ENCODE assay signal across 8 cellular contexts in genomic region chr19:55279773-55280643, GRCh38. TPM values are rescaled to one million over a fixed set of nuclear protein-coding genes. Genes with fewer than 3 reads are reported as not detected.
DNase-seq lines count a peak whose midpoint lies in the region; ATAC-seq, FAIRE-seq and TF ChIP-seq lines count a peak whose summit lies in the region.

HSPBP1 (minus strand) TSS chr19:55280110; CDS start chr19:55279608, 502 bp downstream.

- peak within 1 kb of the TSS; percentile 74 for H3K9ac ChIP-seq in BLaER1
- peak within 1 kb of the TSS; percentile 77 for H3K9ac ChIP-seq in HepG2 (ENCODE audit: insufficient read depth, low read depth, low read length)

- peak; percentile 72 to 86 for TF ChIP-seq POLR2A in HepG2 (IDR thresholded peaks at IDR 0.05; ENCODE audit: insufficient read depth in 1 of 2, low read depth in 2 of 2, low read length in 2 of 2)

- H3K4me2 ChIP-seq in BLaER1 (peak within 1 kb of the TSS; percentile 97), HepG2 (ENCODE audit: low read depth, low read length) (peak within 1 kb of the TSS; percentile 93)

- H3K36me3 ChIP-seq in BLaER1: peaks cover 19% of the 10 kb centered on the region
- peaks cover 5 to 22% of the 10 kb centered on the region in 2 experiments; a peak in 3 of 5 replicates for H3K36me3 ChIP-seq in HepG2 (replicated peaks in 1 of 2; ENCODE audit: control insufficient read depth in 1 of 2, insufficient read depth in 2 of 2, low read length in 2 of 2)

- peak; percentile 70 for ATAC-seq in GM19351 (IDR thresholded peaks at IDR 0.05; ENCODE audit: unreplicated experiment)
- ATAC-seq in HG03558 (IDR thresholded peaks at IDR 0.05; ENCODE audit: extremely low read depth, unreplicated experiment): peak; percentile 54
- ATAC-seq in HepG2: peak; percentile 90

- intact Hi-C loops in HepG2 (cut with micrococcal nuclease; ENCODE audit: unreplicated experiment): no loop called here

- H3K4me3 ChIP-seq in BLaER1: peak within 1 kb of the TSS; percentile 69
- peak within 1 kb of the TSS; percentile 86 to 97 (median 93) for H3K4me3 ChIP-seq in HepG2 (replicated peaks in 1 of 3; ENCODE audit: insufficient read depth in 1 of 3, low read depth in 2 of 3, low read length in 3 of 3)

- no TSS peak for BruUV-seq in HepG2 (replicated peaks; lab: Mats Ljungman, UMichigan)

- CTCF ChIA-PET in HepG2 (lab: Yijun Ruan, JAX; ENCODE audit: low intra/inter-chr PET ratio, low total read pairs): no interaction called here

- TF ChIP-seq CTCF in HepG2 (CRISPR knock-in tag; IDR thresholded peaks at IDR 0.05): no peak

- in situ Hi-C loops in HepG2 (cut with HindIII; ENCODE audit: extremely low pct_ligation_motif_present, low pct_unique_long_range_greater_than_20kb): no loop called here

- H4K20me1 ChIP-seq in BLaER1 (no peaks in the 10 kb centered on the region), HepG2 (ENCODE audit: insufficient read depth, low read length) (no peaks in the 10 kb centered on the region)

- no peaks in the 10 kb centered on the region for H3K9me3 ChIP-seq in BLaER1
- H3K9me3 ChIP-seq in HepG2 (ENCODE audit: low read length): no peaks in the 10 kb centered on the region

- peak within 1 kb of the TSS; percentile 83 for H3K27ac ChIP-seq in BLaER1
- H3K27ac ChIP-seq in HepG2 (ENCODE audit: extremely low read length, insufficient read depth, low read length): peak within 1 kb of the TSS; percentile 68

- H3K4me1 ChIP-seq in BLaER1 (peaks cover 67% of the 10 kb centered on the region), HepG2 (ENCODE audit: insufficient read depth, low read length) (peaks cover 24% of the 10 kb centered on the region)

- H3K27me3 ChIP-seq in BLaER1: no peaks in the 10 kb centered on the region
- peaks cover 0 to 9% of the 10 kb centered on the region in 2 experiments; a peak in 3 of 5 replicates for H3K27me3 ChIP-seq in HepG2 (ENCODE audit: control insufficient read depth in 1 of 2, insufficient read depth in 2 of 2, low read length in 2 of 2)

- no peak within 1 kb of the TSS for H2AFZ ChIP-seq in HepG2 (ENCODE audit: low read length)

- under 1% methylated on average over 29 of the region's 52 CpGs for WGBS in HepG2 (ENCODE audit: low lambda C conversion rate)

- DNase-seq in NCI-H774 (lab: John Stamatoyannopoulos, UW) (peak; percentile 95), dermis microvascular lymphatic vessel endothelial cell (ENCODE audit: low read depth in 2 of 2) (peak; percentile 85 to 88), HepG2 (ENCODE audit: low spot score) (peak; percentile 92)
- peak; percentile 89 to 91 for DNase-seq in activated CD4-positive, alpha-beta T cell treated with anti-CD3 and anti-CD28 coated beads, Interleukin-2, amount 50 U/mL, for 4 hours
- DNase-seq in stimulated activated CD4-positive, alpha-beta T cell treated with anti-CD3 and anti-CD28 coated beads, Interleukin-4, amount 100 ng/mL, for 1 hour: peak; percentile 93

- POLR2A ChIA-PET in HepG2 (lab: Yijun Ruan, JAX): interaction anchor here (0.8 to 5.1 kb wide), 17 partner anchors 17 to 374 kb away, joined by 3 to 58 read pairs (median 5); partner anchors contain the start of genes FIZ1, ISOC2, KMT5C and PPP6R1

- peak; percentile 84 for FAIRE-seq in HepG2 (lab: Jason Lieb, UNC)

- no peak for TF ChIP-seq EP300 in HepG2 (IDR thresholded peaks at IDR 0.05; ENCODE audit: low read depth in 2 of 2, low read length in 2 of 2)
- TF ChIP-seq EP300 in HepG2 (CRISPR knock-in tag; IDR thresholded peaks at IDR 0.05; ENCODE audit: borderline replicate concordance): no peak

- TF ChIP-seq RAD21 in HepG2 (CRISPR knock-in tag; IDR thresholded peaks at IDR 0.05): peak; percentile 10; the same call in 1 of the 2 replicates

- H3K79me2 ChIP-seq in HepG2 (ENCODE audit: insufficient read depth, low read length): peaks cover 6% of the 10 kb centered on the region

TF ChIP-seq in HepG2, 621 proteins besides CTCF, POLR2A, EP300 and RAD21 (continues in another document):
- TF ChIP-seq ZSCAN31 (CRISPR knock-in tag; IDR thresholded peaks at IDR 0.05; ENCODE audit: low read depth) (0 out of 2 replicates have a peak, but pooled peaks have one; percentile 65), TFAP4 (IDR thresholded peaks at IDR 0.05; ENCODE audit: borderline replicate concordance, low read depth) (peak; percentile 81; the same call in 1 of the 2 replicates), ZFP1 (CRISPR knock-in tag; IDR thresholded peaks at IDR 0.05) (0 out of 2 replicates have a peak, but pooled peaks have one; percentile 43), ZNF136 (CRISPR knock-in tag; IDR thresholded peaks at IDR 0.05; ENCODE audit: low read depth) (no peak), ZBTB10 (CRISPR knock-in tag; IDR thresholded peaks at IDR 0.05; ENCODE audit: borderline replicate concordance) (no peak), SP5 (CRISPR knock-in tag; IDR thresholded peaks at IDR 0.05; ENCODE audit: borderline replicate concordance, low read depth) (peak; percentile 76), HDAC1 (CRISPR knock-in tag; IDR thresholded peaks at IDR 0.05) (peak; percentile 92), MXD3 (CRISPR knock-in tag; IDR thresholded peaks at IDR 0.05) (peak; percentile 95), MED1 (CRISPR knock-in tag; IDR thresholded peaks at IDR 0.05) (peak; percentile 40), ARID3A (IDR thresholded peaks at IDR 0.05; ENCODE audit: low read depth, low read length) (no peak)

RNA-seq across cellular contexts. Expression of gene HSPBP1, which starts in this region (rescaled TPM):
- total RNA-seq in dermis microvascular lymphatic vessel endothelial cell (19.9 and 26.8 TPM in 2 replicates), HepG2 (2016; rRNA removed; fragmentation: Illumina TruSeq; extraction: Trizol) (33.7 and 35.9 TPM in 2 replicates)
- 3.9 TPM in 2 replicates for total RNA-seq in HepG2 (2016; cell fraction: cytosol; rRNA removed; fragmentation: Illumina TruSeq; extraction: Trizol; ENCODE audit: low read depth)
- total RNA-seq in HepG2 (2016; cell fraction: insoluble cytoplasmic fraction; rRNA removed; fragmentation: Illumina TruSeq; extraction: Trizol): 32.9 and 34.5 TPM in 2 replicates
- total RNA-seq in HepG2 (2016; cell fraction: membrane; rRNA removed; fragmentation: Illumina TruSeq; extraction: Trizol): 8.1 and 8.5 TPM in 2 replicates
- 14.3 and 15.8 TPM in 2 replicates for total RNA-seq in HepG2 (2016; cell fraction: nucleus; rRNA removed; fragmentation: Illumina TruSeq; extraction: Trizol)
- 22.3 and 25.7 TPM in 2 replicates for polyA plus RNA-seq in HepG2 (2011; rRNA removed)
- polyA plus RNA-seq in HepG2 (2011; cell fraction: cytosol; rRNA removed): 19.2 and 35.4 TPM in 2 replicates
- polyA plus RNA-seq in HepG2 (2011; cell fraction: nucleus; rRNA removed): 19.5 and 22.1 TPM in 2 replicates
- 14.9 and 21.2 TPM in 2 replicates for polyA plus RNA-seq in HepG2 (2012)
- polyA plus RNA-seq in HepG2 (2016; cell fraction: cytosol; fragmentation: Illumina TruSeq; extraction: Trizol; ENCODE audit: low read depth): 5.6 and 5.7 TPM in 2 replicates
- 53.4 and 56.0 TPM in 2 replicates for polyA plus RNA-seq in HepG2 (2016; cell fraction: insoluble cytoplasmic fraction; fragmentation: Illumina TruSeq; extraction: Trizol; ENCODE audit: low read depth)
- polyA plus RNA-seq in HepG2 (2016; cell fraction: membrane; fragmentation: Illumina TruSeq; extraction: Trizol; ENCODE audit: low read depth): 8.9 and 9.7 TPM in 2 replicates
- polyA plus RNA-seq in HepG2 (2016; cell fraction: nucleus; fragmentation: Illumina TruSeq; extraction: Trizol; ENCODE audit: insufficient read depth, low read depth): 26.8 and 27.6 TPM in 2 replicates
- 33.2 and 42.3 TPM in 2 replicates for polyA minus RNA-seq in HepG2 (2011; rRNA and poly(A)+ RNA removed; ENCODE audit: low replicate concordance)
- 15.9 and 23.8 TPM in 2 replicates for polyA minus RNA-seq in HepG2 (2011; cell fraction: cytosol; rRNA and poly(A)+ RNA removed)
- 4.6 and 6.1 TPM in 2 replicates for polyA minus RNA-seq in HepG2 (2011; cell fraction: nucleus; rRNA and poly(A)+ RNA removed)

Comparison
In these comparisons a context has a peak if more than half of its experiments do, and no peak if none do; other contexts are left out.
1. Peak in every context shown above with its lines: DNase-seq, ATAC-seq, H3K4me3 ChIP-seq and H3K27ac ChIP-seq.